ENCODE assay signal across 1 cellular context in the genomic region with DNA sequence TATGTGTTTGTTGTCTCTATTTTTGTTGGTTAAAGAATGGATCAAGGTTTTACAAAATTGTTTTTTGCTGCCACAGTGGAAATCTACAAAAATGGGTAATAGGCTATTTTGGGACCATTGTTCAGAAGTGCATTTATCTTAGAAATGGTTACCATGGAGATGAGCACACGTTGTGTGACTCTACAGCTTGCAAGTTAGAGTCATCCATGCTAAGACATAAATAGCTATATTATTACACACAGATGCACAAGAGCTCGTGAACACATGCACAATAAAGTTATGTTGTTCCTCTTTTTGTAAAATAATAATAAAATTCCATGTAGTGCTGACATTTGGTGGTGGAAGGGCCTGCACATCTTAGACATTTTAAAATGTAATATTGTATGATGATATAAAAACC.
TF ChIP-seq lines count a peak whose summit lies in the region.

No MANE protein-coding gene starts in this region.

TF ChIP-seq in GM12878, 131 proteins besides CTCF, POLR2A, EP300 and RAD21 (continued from another document):
- TF ChIP-seq, protein P1, sequence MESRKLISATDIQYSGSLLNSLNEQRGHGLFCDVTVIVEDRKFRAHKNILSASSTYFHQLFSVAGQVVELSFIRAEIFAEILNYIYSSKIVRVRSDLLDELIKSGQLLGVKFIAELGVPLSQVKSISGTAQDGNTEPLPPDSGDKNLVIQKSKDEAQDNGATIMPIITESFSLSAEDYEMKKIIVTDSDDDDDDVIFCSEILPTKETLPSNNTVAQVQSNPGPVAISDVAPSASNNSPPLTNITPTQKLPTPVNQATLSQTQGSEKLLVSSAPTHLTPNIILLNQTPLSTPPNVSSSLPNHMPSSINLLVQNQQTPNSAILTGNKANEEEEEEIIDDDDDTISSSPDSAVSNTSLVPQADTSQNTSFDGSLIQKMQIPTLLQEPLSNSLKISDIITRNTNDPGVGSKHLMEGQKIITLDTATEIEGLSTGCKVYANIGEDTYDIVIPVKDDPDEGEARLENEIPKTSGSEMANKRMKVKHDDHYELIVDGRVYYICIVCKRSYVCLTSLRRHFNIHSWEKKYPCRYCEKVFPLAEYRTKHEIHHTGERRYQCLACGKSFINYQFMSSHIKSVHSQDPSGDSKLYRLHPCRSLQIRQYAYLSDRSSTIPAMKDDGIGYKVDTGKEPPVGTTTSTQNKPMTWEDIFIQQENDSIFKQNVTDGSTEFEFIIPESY (IDR thresholded peaks at IDR 0.05) = no peak
- TF ChIP-seq, protein P2, sequence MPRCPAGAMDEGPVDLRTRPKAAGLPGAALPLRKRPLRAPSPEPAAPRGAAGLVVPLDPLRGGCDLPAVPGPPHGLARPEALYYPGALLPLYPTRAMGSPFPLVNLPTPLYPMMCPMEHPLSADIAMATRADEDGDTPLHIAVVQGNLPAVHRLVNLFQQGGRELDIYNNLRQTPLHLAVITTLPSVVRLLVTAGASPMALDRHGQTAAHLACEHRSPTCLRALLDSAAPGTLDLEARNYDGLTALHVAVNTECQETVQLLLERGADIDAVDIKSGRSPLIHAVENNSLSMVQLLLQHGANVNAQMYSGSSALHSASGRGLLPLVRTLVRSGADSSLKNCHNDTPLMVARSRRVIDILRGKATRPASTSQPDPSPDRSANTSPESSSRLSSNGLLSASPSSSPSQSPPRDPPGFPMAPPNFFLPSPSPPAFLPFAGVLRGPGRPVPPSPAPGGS (IDR thresholded peaks at IDR 0.05; ENCODE audit: borderline replicate concordance, insufficient read depth, low read depth, low read length, poor library complexity, severe bottlenecking) = peak; percentile 26
- TF ChIP-seq CBFB (IDR thresholded peaks at IDR 0.05; ENCODE audit: low read depth) (no peak), BMI1 (IDR thresholded peaks at IDR 0.05; ENCODE audit: borderline replicate concordance) (peak; percentile 49; the same call in 1 of the 2 replicates), TCF7 (IDR thresholded peaks at IDR 0.05; ENCODE audit: borderline replicate concordance) (no peak), MEF2A (IDR thresholded peaks at IDR 0.05; ENCODE audit: insufficient read depth, low read depth, low read length) (0 out of 2 replicates have a peak, but pooled peaks have one; percentile 42)
- TF ChIP-seq, protein P3, sequence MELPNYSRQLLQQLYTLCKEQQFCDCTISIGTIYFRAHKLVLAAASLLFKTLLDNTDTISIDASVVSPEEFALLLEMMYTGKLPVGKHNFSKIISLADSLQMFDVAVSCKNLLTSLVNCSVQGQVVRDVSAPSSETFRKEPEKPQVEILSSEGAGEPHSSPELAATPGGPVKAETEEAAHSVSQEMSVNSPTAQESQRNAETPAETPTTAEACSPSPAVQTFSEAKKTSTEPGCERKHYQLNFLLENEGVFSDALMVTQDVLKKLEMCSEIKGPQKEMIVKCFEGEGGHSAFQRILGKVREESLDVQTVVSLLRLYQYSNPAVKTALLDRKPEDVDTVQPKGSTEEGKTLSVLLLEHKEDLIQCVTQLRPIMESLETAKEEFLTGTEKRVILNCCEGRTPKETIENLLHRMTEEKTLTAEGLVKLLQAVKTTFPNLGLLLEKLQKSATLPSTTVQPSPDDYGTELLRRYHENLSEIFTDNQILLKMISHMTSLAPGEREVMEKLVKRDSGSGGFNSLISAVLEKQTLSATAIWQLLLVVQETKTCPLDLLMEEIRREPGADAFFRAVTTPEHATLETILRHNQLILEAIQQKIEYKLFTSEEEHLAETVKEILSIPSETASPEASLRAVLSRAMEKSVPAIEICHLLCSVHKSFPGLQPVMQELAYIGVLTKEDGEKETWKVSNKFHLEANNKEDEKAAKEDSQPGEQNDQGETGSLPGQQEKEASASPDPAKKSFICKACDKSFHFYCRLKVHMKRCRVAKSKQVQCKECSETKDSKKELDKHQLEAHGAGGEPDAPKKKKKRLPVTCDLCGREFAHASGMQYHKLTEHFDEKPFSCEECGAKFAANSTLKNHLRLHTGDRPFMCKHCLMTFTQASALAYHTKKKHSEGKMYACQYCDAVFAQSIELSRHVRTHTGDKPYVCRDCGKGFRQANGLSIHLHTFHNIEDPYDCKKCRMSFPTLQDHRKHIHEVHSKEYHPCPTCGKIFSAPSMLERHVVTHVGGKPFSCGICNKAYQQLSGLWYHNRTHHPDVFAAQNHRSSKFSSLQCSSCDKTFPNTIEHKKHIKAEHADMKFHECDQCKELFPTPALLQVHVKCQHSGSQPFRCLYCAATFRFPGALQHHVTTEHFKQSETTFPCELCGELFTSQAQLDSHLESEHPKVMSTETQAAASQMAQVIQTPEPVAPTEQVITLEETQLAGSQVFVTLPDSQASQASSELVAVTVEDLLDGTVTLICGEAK (IDR thresholded peaks at IDR 0.05; ENCODE audit: borderline replicate concordance) = peak; percentile 62
- TF ChIP-seq, protein P4, sequence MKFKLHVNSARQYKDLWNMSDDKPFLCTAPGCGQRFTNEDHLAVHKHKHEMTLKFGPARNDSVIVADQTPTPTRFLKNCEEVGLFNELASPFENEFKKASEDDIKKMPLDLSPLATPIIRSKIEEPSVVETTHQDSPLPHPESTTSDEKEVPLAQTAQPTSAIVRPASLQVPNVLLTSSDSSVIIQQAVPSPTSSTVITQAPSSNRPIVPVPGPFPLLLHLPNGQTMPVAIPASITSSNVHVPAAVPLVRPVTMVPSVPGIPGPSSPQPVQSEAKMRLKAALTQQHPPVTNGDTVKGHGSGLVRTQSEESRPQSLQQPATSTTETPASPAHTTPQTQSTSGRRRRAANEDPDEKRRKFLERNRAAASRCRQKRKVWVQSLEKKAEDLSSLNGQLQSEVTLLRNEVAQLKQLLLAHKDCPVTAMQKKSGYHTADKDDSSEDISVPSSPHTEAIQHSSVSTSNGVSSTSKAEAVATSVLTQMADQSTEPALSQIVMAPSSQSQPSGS (IDR thresholded peaks at IDR 0.05; ENCODE audit: low read length) = 0 out of 2 replicates have a peak, but pooled peaks have one; percentile 25
- TF ChIP-seq, protein P5, sequence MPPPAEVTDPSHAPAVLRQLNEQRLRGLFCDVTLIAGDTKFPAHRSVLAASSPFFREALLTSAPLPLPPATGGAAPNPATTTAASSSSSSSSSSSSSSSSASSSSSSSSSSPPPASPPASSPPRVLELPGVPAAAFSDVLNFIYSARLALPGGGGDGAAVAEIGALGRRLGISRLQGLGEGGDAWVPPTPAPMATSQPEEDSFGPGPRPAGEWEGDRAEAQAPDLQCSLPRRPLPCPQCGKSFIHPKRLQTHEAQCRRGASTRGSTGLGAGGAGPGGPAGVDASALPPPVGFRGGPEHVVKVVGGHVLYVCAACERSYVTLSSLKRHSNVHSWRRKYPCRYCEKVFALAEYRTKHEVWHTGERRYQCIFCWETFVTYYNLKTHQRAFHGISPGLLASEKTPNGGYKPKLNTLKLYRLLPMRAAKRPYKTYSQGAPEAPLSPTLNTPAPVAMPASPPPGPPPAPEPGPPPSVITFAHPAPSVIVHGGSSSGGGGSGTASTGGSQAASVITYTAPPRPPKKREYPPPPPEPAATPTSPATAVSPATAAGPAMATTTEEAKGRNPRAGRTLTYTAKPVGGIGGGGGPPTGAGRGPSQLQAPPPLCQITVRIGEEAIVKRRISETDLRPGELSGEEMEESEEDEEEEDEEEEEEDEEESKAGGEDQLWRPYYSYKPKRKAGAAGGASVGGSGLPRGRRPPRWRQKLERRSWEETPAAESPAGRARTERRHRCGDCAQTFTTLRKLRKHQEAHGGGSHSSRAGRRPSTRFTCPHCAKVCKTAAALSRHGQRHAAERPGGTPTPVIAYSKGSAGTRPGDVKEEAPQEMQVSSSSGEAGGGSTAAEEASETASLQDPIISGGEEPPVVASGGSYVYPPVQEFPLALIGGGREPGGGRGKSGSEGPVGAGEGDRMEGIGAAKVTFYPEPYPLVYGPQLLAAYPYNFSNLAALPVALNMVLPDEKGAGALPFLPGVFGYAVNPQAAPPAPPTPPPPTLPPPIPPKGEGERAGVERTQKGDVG (CRISPR knock-in tag; IDR thresholded peaks at IDR 0.05) = no peak
